In genomic region chr1:200351826-200352549, GRCh38 we compare ENCODE assay signal across 8 cellular contexts. TPM values are rescaled to one million over a fixed set of nuclear protein-coding genes. Genes with fewer than 3 reads are reported as not detected.
DNase-seq lines count a peak whose midpoint lies in the region; ATAC-seq and TF ChIP-seq lines count a peak whose summit lies in the region.

No MANE protein-coding gene starts in this region.

- POLR2A ChIA-PET in WTC11 (lab: Charles Lee) = no interaction called here

- CTCF ChIA-PET in activated CD8-positive, alpha-beta memory T cell treated with anti-CD3 and anti-CD28 coated beads, Interleukin-2, amount 10 ng/mL, durations not matched to agents 7 days and 5 days (lab: Charles Lee) = no interaction called here
- CTCF ChIA-PET in WTC11 (lab: Charles Lee) = no interaction called here

- no peaks in the 10 kb centered on the region for H3K9me3 Mint-ChIP-seq in activated CD8-positive, alpha-beta memory T cell treated with anti-CD3 and anti-CD28 coated beads, Interleukin-2, amount 10 ng/mL, durations not matched to agents 7 days and 5 days (ENCODE audit: low read depth)
- H3K9me3 Mint-ChIP-seq in WTC11 = no peaks in the 10 kb centered on the region

- peaks cover 40% of the 10 kb centered on the region for H3K4me1 Mint-ChIP-seq in activated CD8-positive, alpha-beta memory T cell treated with anti-CD3 and anti-CD28 coated beads, Interleukin-2, amount 10 ng/mL, durations not matched to agents 7 days and 5 days
- H3K4me1 Mint-ChIP-seq in WTC11 = peaks cover 34% of the 10 kb centered on the region

- no peaks in the 10 kb centered on the region for H3K36me3 Mint-ChIP-seq in activated CD8-positive, alpha-beta memory T cell treated with anti-CD3 and anti-CD28 coated beads, Interleukin-2, amount 10 ng/mL, durations not matched to agents 7 days and 5 days
- H3K36me3 Mint-ChIP-seq in WTC11 = no peaks in the 10 kb centered on the region

- H3K27me3 ChIP-seq in H7 (ENCODE audit: control insufficient read depth, insufficient read depth, low read length) = no peaks in the 10 kb centered on the region

- no peak for DNase-seq in activated CD8-positive, alpha-beta memory T cell treated with anti-CD3 and anti-CD28 coated beads, Interleukin-2, amount 10 ng/mL, durations not matched to agents 7 days and 5 days
- DNase-seq in activated CD8-positive, alpha-beta memory T cell treated with anti-CD3 and anti-CD28 coated beads, Interleukin-2, amount 50 U/mL, for 4 hours = no peak
- no peak for DNase-seq in WTC11 (ENCODE audit: low spot score)
- peak; percentile 99 for DNase-seq in iris pigment epithelial cell (ENCODE audit: low read depth)
- DNase-seq in H7 = no peak
- DNase-seq in activated effector memory CD4-positive, alpha-beta T cell treated with anti-CD3 and anti-CD28 coated beads, Interleukin-2, amount 50 U/mL, for 16 hours = no peak

- peaks cover 4% of the 10 kb centered on the region for H3K27me3 Mint-ChIP-seq in activated CD8-positive, alpha-beta memory T cell treated with anti-CD3 and anti-CD28 coated beads, Interleukin-2, amount 10 ng/mL, durations not matched to agents 7 days and 5 days
- no peaks in the 10 kb centered on the region for H3K27me3 Mint-ChIP-seq in WTC11 (ENCODE audit: low read depth)

- H3K4me3 Mint-ChIP-seq in activated CD8-positive, alpha-beta memory T cell treated with anti-CD3 and anti-CD28 coated beads, Interleukin-2, amount 10 ng/mL, durations not matched to agents 7 days and 5 days = peak overlapping the region; percentile 43
- no peak overlapping the region for H3K4me3 Mint-ChIP-seq in WTC11

- TF ChIP-seq CTCF in WTC11 (IDR thresholded peaks at IDR 0.05) = no peak

- H3K27ac Mint-ChIP-seq in activated CD8-positive, alpha-beta memory T cell treated with anti-CD3 and anti-CD28 coated beads, Interleukin-2, amount 10 ng/mL, durations not matched to agents 7 days and 5 days = peak overlapping the region; percentile 54
- H3K27ac Mint-ChIP-seq in WTC11 = peak overlapping the region; percentile 67; the same call in 1 of the 2 replicates

- ATAC-seq in activated CD8-positive, alpha-beta memory T cell treated with anti-CD3 and anti-CD28 coated beads, Interleukin-2, amount 10 ng/mL, durations not matched to agents 7 days and 5 days = peak; percentile 72
- ATAC-seq in HG03342 (IDR thresholded peaks at IDR 0.05; ENCODE audit: unreplicated experiment) = peak; percentile 70
- no peak for ATAC-seq in WTC11
- ATAC-seq in HG03460 (IDR thresholded peaks at IDR 0.05; ENCODE audit: unreplicated experiment) = no peak

- no peaks in the 10 kb centered on the region for H3K36me3 ChIP-seq in H7 (replicated peaks; ENCODE audit: control insufficient read depth, insufficient read depth, low read length)

- H3K4me3 ChIP-seq in H7 (ENCODE audit: insufficient read depth, low read depth, low read length) = no peak overlapping the region

TF ChIP-seq in WTC11, 78 proteins besides CTCF, POLR2A, EP300 and RAD21:
- TF ChIP-seq CREM (CRISPR knock-in tag; IDR thresholded peaks at IDR 0.05) = no peak
- TF ChIP-seq JAZF1 (CRISPR knock-in tag; IDR thresholded peaks at IDR 0.05) = no peak
- TF ChIP-seq KAT7 (CRISPR knock-in tag; IDR thresholded peaks at IDR 0.05; ENCODE audit: borderline replicate concordance) = no peak
- TF ChIP-seq CBFB (CRISPR knock-in tag; IDR thresholded peaks at IDR 0.05; ENCODE audit: low read depth) = no peak
- no peak for TF ChIP-seq TCF7 (CRISPR knock-in tag; IDR thresholded peaks at IDR 0.05; ENCODE audit: low read depth)
- no peak for TF ChIP-seq FOXP4 (CRISPR knock-in tag; IDR thresholded peaks at IDR 0.05)
- TF ChIP-seq NR1H2 (CRISPR knock-in tag; IDR thresholded peaks at IDR 0.05) = no peak
- no peak for TF ChIP-seq TP53 (CRISPR knock-in tag; IDR thresholded peaks at IDR 0.05)
- no peak for TF ChIP-seq HMGA2 (CRISPR knock-in tag; IDR thresholded peaks at IDR 0.05)
- TF ChIP-seq RELA (CRISPR knock-in tag; IDR thresholded peaks at IDR 0.05; ENCODE audit: borderline replicate concordance) = no peak
- no peak for TF ChIP-seq ATF3 (CRISPR knock-in tag; conservative IDR thresholded peaks at IDR 0.05)
- no peak for TF ChIP-seq FOXP1 (CRISPR knock-in tag; IDR thresholded peaks at IDR 0.05; ENCODE audit: borderline replicate concordance)
- no peak for TF ChIP-seq TEAD4 (CRISPR knock-in tag; IDR thresholded peaks at IDR 0.05)
- TF ChIP-seq, protein P1, sequence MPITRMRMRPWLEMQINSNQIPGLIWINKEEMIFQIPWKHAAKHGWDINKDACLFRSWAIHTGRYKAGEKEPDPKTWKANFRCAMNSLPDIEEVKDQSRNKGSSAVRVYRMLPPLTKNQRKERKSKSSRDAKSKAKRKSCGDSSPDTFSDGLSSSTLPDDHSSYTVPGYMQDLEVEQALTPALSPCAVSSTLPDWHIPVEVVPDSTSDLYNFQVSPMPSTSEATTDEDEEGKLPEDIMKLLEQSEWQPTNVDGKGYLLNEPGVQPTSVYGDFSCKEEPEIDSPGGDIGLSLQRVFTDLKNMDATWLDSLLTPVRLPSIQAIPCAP (CRISPR knock-in tag; IDR thresholded peaks at IDR 0.05) = no peak

RNA-seq across cellular contexts. Expression of gene ZNF281, which starts 57.8 kb away (rescaled TPM):
- total RNA-seq in activated CD8-positive, alpha-beta memory T cell treated with anti-CD3 and anti-CD28 coated beads, Interleukin-2, amount 10 ng/mL, durations not matched to agents 7 days and 5 days = 10 to 100 TPM; 11.9 to 20.6 TPM
- 47.7 to 49.6 TPM (median 49.3 TPM) in 3 replicates for total RNA-seq in WTC11 (2021)
- total RNA-seq in H7 (2014; rRNA removed; shearing (Covaris generic)) = 43.0 and 48.6 TPM in 2 replicates

Comparison
In these comparisons a context has a peak if more than half of its experiments do, and no peak if none do; other contexts are left out.
1. ATAC-seq: peak in activated CD8-positive, alpha-beta memory T cell treated with anti-CD3 and anti-CD28 coated beads, Interleukin-2, amount 10 ng/mL, durations not matched to agents 7 days and 5 days (single experiment) and HG03342 (single experiment); none in WTC11 (single experiment) and HG03460 (single experiment).